Comparison of ENCODE assay signal across 8 cellular contexts in genomic region chr5:10249948-10250803, GRCh38. TPM values are rescaled to one million over a fixed set of nuclear protein-coding genes. Genes with fewer than 3 reads are reported as not detected.
A peak's percentile ranks its signal among the peaks of the same experiment; 100 is the strongest.
DNase-seq lines count a peak whose midpoint lies in the region; ATAC-seq and TF ChIP-seq lines count a peak whose summit lies in the region.

Gene CCT5 (plus strand): TSS chr5:10250280. CDS start chr5:10250341, 61 bp downstream.

- no peaks in the 10 kb centered on the region for H3K9me2 ChIP-seq in PC-3 (replicated peaks; ENCODE audit: low read length)

- CTCF ChIA-PET in PC-3 (lab: Charles Lee): interaction anchor here (0.6 kb wide), 1 partner anchor 36 kb away, joined by 13 read pairs; no protein-coding TSS in a partner anchor

- peak within 1 kb of the TSS; percentile 98 for H3K9ac ChIP-seq in PC-3 (ENCODE audit: low read length)
- peak within 1 kb of the TSS; percentile 82 to 88 for H3K9ac ChIP-seq in mucosa of rectum (ENCODE audit: low read depth in 1 of 2, low read length in 2 of 2)

- TSS peak; percentile 58 for BruUV-seq in PC-3 (replicated peaks; lab: Mats Ljungman, UMichigan)

- no peaks in the 10 kb centered on the region for H3K27me3 ChIP-seq in PC-3 (ENCODE audit: low read length)
- no peaks in the 10 kb centered on the region for H3K27me3 ChIP-seq in mucosa of rectum (ENCODE audit: control insufficient read depth in 2 of 2, insufficient read depth in 2 of 2, low read length in 2 of 2)

- no peaks in the 10 kb centered on the region for H3F3A ChIP-seq in PC-3 (ENCODE audit: low read length, unreplicated experiment)

- intact Hi-C loops in PC-3 (cut with micrococcal nuclease): loop anchor here (1.0 kb wide), 1 partner anchor 104 kb away; no protein-coding TSS in a partner anchor

- POLR2A ChIA-PET in PC-3 (lab: Charles Lee; ENCODE audit: unreplicated experiment): no interaction called here

- peak; percentile 75 for ATAC-seq in GM21576 (IDR thresholded peaks at IDR 0.05; ENCODE audit: unreplicated experiment)
- ATAC-seq in PC-3: peak; percentile 64

- H4K20me1 ChIP-seq in PC-3 (ENCODE audit: low read length): peaks cover 37% of the 10 kb centered on the region

- TF ChIP-seq CTCF in PC-3 (conservative IDR thresholded peaks at IDR 0.05; ENCODE audit: low read depth, low read length): no peak

- H3K79me2 ChIP-seq in PC-3 (ENCODE audit: low read length): peaks cover 92% of the 10 kb centered on the region

- H3K4me2 ChIP-seq in PC-3 (ENCODE audit: low read length): peak within 1 kb of the TSS; percentile 88

- no peak for TF ChIP-seq RAD21 in Ishikawa (IDR thresholded peaks at IDR 0.05; ENCODE audit: low read depth)

- peak; percentile 94 for TF ChIP-seq POLR2A in erythroblast (IDR thresholded peaks at IDR 0.05; ENCODE audit: low read length)

- H3K9me3 ChIP-seq in PC-3 (ENCODE audit: low read length): no peaks in the 10 kb centered on the region
- H3K9me3 ChIP-seq in mucosa of rectum (ENCODE audit: control insufficient read depth in 2 of 2, low read length in 2 of 2): no peaks in the 10 kb centered on the region

- H2AFZ ChIP-seq in PC-3 (ENCODE audit: low read length): peak within 1 kb of the TSS; percentile 86

- peak within 1 kb of the TSS; percentile 91 for H3K4me3 ChIP-seq in PC-3 (ENCODE audit: low read length)
- H3K4me3 ChIP-seq in mucosa of rectum (ENCODE audit: low read length in 2 of 2): peak within 1 kb of the TSS; percentile 86 to 98

- peak; percentile 34; the same call in 1 of the 2 replicates for TF ChIP-seq EP300 in Ishikawa (IDR thresholded peaks at IDR 0.05; ENCODE audit: borderline replicate concordance)

- peaks cover 36% of the 10 kb centered on the region for H3K36me3 ChIP-seq in PC-3 (ENCODE audit: low read depth, low read length)
- peaks cover 10 to 14% of the 10 kb centered on the region in 2 donors for H3K36me3 ChIP-seq in mucosa of rectum (ENCODE audit: control insufficient read depth in 2 of 2, insufficient read depth in 2 of 2, low read length in 2 of 2)

- DNase-seq in DMS114 treated with DMSO at 0.1 percent for 48 hours (lab: John Stamatoyannopoulos, UW; ENCODE audit: unreplicated experiment) (peak; percentile 93), PC-3 (peak; percentile 99), erythroblast (lab: John Stamatoyannopoulos, UW) (peak; percentile 98 to 99)
- peak; percentile 86 for DNase-seq in activated T-cell treated with anti-CD3 and anti-CD28 coated beads, Interleukin-2, amount 50 U/mL, for 1 hour
- DNase-seq in stimulated activated CD8-positive, alpha-beta memory T cell treated with anti-CD3 and anti-CD28 coated beads, Interleukin-4, amount 100 ng/mL, for 48 hours: peak; percentile 89

- H3K4me1 ChIP-seq in PC-3 (ENCODE audit: insufficient read depth, low read length): peaks cover 31% of the 10 kb centered on the region
- H3K4me1 ChIP-seq in mucosa of rectum (ENCODE audit: control insufficient read depth in 2 of 2, insufficient read depth in 2 of 2, low read length in 2 of 2): peaks cover 20 to 23% of the 10 kb centered on the region in 2 donors

- H3K27ac ChIP-seq in PC-3 (ENCODE audit: low read length) (peak within 1 kb of the TSS; percentile 82), mucosa of rectum (ENCODE audit: low read depth in 2 of 2, low read length in 2 of 2) (peak within 1 kb of the TSS; percentile 86 to 91)

TF ChIP-seq in Ishikawa, 13 proteins besides CTCF, POLR2A, EP300 and RAD21:
- no peak for TF ChIP-seq EGR1 (IDR thresholded peaks at IDR 0.05)
- TF ChIP-seq MAX (IDR thresholded peaks at IDR 0.05): peak; percentile 98
- TF ChIP-seq TAF1 (IDR thresholded peaks at IDR 0.05; ENCODE audit: low read depth): peak; percentile 88
- TF ChIP-seq ZBTB7A (IDR thresholded peaks at IDR 0.05; ENCODE audit: low read depth): no peak; the same call in 1 of the 2 replicates
- TF ChIP-seq FOXM1 (IDR thresholded peaks at IDR 0.05; ENCODE audit: borderline replicate concordance, low read depth): peak; percentile 57; the same call in 1 of the 2 replicates
- no peak; the same call in 1 of the 2 replicates for TF ChIP-seq USF1 (IDR thresholded peaks at IDR 0.05)
- no peak for TF ChIP-seq TEAD4 (IDR thresholded peaks at IDR 0.05)
- TF ChIP-seq NFIC (IDR thresholded peaks at IDR 0.05): no peak
- TF ChIP-seq CEBPB (IDR thresholded peaks at IDR 0.05): no peak
- TF ChIP-seq YY1 (IDR thresholded peaks at IDR 0.05; ENCODE audit: low read depth): peak; percentile 86
- TF ChIP-seq CREB1 (IDR thresholded peaks at IDR 0.05; ENCODE audit: low read depth): no peak
- TF ChIP-seq TCF12 (IDR thresholded peaks at IDR 0.05; ENCODE audit: low read depth): peak; percentile 62; the same call in 1 of the 2 replicates
- TF ChIP-seq, protein P1, sequence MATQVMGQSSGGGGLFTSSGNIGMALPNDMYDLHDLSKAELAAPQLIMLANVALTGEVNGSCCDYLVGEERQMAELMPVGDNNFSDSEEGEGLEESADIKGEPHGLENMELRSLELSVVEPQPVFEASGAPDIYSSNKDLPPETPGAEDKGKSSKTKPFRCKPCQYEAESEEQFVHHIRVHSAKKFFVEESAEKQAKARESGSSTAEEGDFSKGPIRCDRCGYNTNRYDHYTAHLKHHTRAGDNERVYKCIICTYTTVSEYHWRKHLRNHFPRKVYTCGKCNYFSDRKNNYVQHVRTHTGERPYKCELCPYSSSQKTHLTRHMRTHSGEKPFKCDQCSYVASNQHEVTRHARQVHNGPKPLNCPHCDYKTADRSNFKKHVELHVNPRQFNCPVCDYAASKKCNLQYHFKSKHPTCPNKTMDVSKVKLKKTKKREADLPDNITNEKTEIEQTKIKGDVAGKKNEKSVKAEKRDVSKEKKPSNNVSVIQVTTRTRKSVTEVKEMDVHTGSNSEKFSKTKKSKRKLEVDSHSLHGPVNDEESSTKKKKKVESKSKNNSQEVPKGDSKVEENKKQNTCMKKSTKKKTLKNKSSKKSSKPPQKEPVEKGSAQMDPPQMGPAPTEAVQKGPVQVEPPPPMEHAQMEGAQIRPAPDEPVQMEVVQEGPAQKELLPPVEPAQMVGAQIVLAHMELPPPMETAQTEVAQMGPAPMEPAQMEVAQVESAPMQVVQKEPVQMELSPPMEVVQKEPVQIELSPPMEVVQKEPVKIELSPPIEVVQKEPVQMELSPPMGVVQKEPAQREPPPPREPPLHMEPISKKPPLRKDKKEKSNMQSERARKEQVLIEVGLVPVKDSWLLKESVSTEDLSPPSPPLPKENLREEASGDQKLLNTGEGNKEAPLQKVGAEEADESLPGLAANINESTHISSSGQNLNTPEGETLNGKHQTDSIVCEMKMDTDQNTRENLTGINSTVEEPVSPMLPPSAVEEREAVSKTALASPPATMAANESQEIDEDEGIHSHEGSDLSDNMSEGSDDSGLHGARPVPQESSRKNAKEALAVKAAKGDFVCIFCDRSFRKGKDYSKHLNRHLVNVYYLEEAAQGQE (IDR thresholded peaks at IDR 0.05; ENCODE audit: low read depth): no peak; the same call in 1 of the 2 replicates

RNA-seq across cellular contexts. Expression of gene CCT5, which starts in this region (rescaled TPM):
- 1,309 and 1,334 TPM in 2 replicates for total RNA-seq in PC-3 (2014; rRNA removed)

Comparison
In these comparisons a context has a peak if more than half of its experiments do, and no peak if none do; other contexts are left out.
1. Peak in every context shown above with its lines: DNase-seq, ATAC-seq, H3K4me3 ChIP-seq and H3K27ac ChIP-seq.